In the genomic region with DNA sequence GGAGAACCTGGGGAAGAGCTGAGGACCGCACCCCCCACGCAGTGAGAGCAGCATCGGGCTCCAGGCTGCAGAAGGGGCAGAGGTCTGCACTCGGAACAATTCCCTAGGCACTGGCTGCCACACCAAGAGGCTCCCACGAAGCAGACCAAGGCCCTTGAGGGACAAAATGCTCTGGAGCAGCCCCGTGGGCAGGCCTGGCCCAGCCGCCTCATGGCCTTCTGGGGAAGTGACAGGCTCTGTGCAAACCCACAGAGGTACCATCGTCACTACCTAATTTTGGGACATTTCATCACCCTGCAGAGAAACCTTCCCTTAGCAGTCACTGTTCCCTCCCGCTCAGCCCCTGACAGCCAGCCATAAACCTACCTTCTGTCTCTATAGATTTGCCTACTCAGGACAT, we compare ENCODE assay signal across 1 cellular context.
TF ChIP-seq lines count a peak whose summit lies in the region.

No MANE protein-coding gene starts in this region.

TF ChIP-seq in HepG2, 621 proteins besides CTCF, POLR2A, EP300 and RAD21:
- TF ChIP-seq SMAD1 (CRISPR knock-in tag; IDR thresholded peaks at IDR 0.05; ENCODE audit: borderline replicate concordance, low read depth), result no peak
- peak; percentile 50 for TF ChIP-seq AGO2 (optimal IDR thresholded peaks at IDR 0.05; ENCODE audit: low read depth, low read length)
